Comparison of ENCODE assay signal across 23 cellular contexts in the genomic region with DNA sequence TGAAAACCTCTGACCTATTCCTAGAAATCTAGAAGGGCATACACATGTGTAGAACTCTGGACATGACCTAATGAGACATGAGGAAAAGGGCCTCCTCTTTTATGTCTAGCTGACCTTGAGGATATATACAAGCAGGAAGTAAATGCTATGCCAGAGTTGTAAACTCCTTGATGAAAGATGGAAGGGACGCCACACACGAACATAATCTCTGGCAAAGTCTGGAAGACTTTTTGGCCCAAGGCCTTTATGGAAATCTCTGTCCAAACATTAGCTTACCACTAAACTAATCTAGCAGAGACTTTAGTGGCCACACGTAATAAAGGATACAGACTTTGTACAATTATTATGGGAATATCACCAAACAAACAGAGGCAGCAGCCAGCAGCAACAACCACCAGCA.
"Had no signal": no experiment of that assay in that cellular context is flagged by ENCODE, and none has a peak within 500 bp of the region (broad histone marks: within the 10 kb centered on the region; RNA-seq: fewer than 3 reads in every experiment).

No MANE protein-coding gene starts in this region.

- DNase-seq: activated CD8-positive, alpha-beta memory T cell treated with anti-CD3 and anti-CD28 coated beads, Interleukin-2, amount 50 U/mL, for 4 hours; activated T-cell treated with anti-CD3 and anti-CD28 coated beads, Interleukin-2, amount 50 U/mL, for 24 hours; adrenal gland; central memory CD4-positive, alpha-beta T cell; dermis blood vessel endothelial cell; effector memory CD4-positive, alpha-beta T cell; gastrocnemius medialis; head of caudate nucleus; islet precursor cell; left cardiac atrium; pancreas; right cardiac atrium; stimulated activated CD4-positive, alpha-beta T cell treated with anti-CD3 and anti-CD28 coated beads, Interleukin-1b, Interleukin-23, amount 100 ng/mL, for 48 hours; substantia nigra; thyroid gland had no signal

- H3K36me3 ChIP-seq: adrenal gland, esophagus muscularis mucosa, gastrocnemius medialis, pancreas, thyroid gland had no signal

- H3K4me1 ChIP-seq: adrenal gland, esophagus muscularis mucosa, gastrocnemius medialis, pancreas had no signal

- ATAC-seq: activated T-helper 17 cell treated with anti-CD3 and anti-CD28 coated beads, Interleukin-2, amount 50 U/mL, for 72 hours; gastrocnemius medialis; left cardiac atrium; pancreas; right cardiac atrium had no signal

- H3K4me3 ChIP-seq: adrenal gland, esophagus muscularis mucosa, gastrocnemius medialis, pancreas, thyroid gland had no signal

- FAIRE-seq: astrocyte, pancreas had no signal

- H3K9me3 ChIP-seq: gastrocnemius medialis, pancreas, thyroid gland had no signal

- H3K27me3 Mint-ChIP-seq: activated naive CD8-positive, alpha-beta T cell; activated T-cell treated with anti-CD3 and anti-CD28 coated beads, Interleukin-2, amount 50 U/mL, for 24 hours; activated T-helper 17 cell treated with anti-CD3 and anti-CD28 coated beads, Interleukin-2, amount 50 U/mL, for 72 hours; memory B cell; stimulated activated naive CD8-positive, alpha-beta T cell treated with anti-CD3 and anti-CD28 coated beads, Interleukin-15, Interleukin-2, amounts not matched to agents 100 ng/mL and 50 ng/mL, for 24 hours had no signal

- H3K36me3 Mint-ChIP-seq: activated naive CD8-positive, alpha-beta T cell; memory B cell had no signal

- H3K27ac Mint-ChIP-seq: activated naive CD8-positive, alpha-beta T cell; activated T-cell treated with anti-CD3 and anti-CD28 coated beads, Interleukin-2, amount 50 U/mL, for 24 hours; activated T-helper 17 cell treated with anti-CD3 and anti-CD28 coated beads, Interleukin-2, amount 50 U/mL, for 72 hours; memory B cell; nephron; stimulated activated naive CD8-positive, alpha-beta T cell treated with anti-CD3 and anti-CD28 coated beads, Interleukin-15, Interleukin-2, amounts not matched to agents 100 ng/mL and 50 ng/mL, for 24 hours; WTC11 had no signal

- H3K4me1 Mint-ChIP-seq: activated T-helper 17 cell treated with anti-CD3 and anti-CD28 coated beads, Interleukin-2, amount 50 U/mL, for 72 hours; memory B cell; nephron; WTC11 had no signal

- H3K27me3 ChIP-seq: adrenal gland, esophagus muscularis mucosa, gastrocnemius medialis, pancreas, thyroid gland had no signal

- H3K4me3 Mint-ChIP-seq: activated naive CD8-positive, alpha-beta T cell; activated T-cell treated with anti-CD3 and anti-CD28 coated beads, Interleukin-2, amount 50 U/mL, for 24 hours; activated T-helper 17 cell treated with anti-CD3 and anti-CD28 coated beads, Interleukin-2, amount 50 U/mL, for 72 hours; memory B cell; nephron; stimulated activated naive CD8-positive, alpha-beta T cell treated with anti-CD3 and anti-CD28 coated beads, Interleukin-15, Interleukin-2, amounts not matched to agents 100 ng/mL and 50 ng/mL, for 24 hours; WTC11 had no signal

- H3K27ac ChIP-seq: adrenal gland, esophagus muscularis mucosa, gastrocnemius medialis, pancreas, thyroid gland had no signal

- H3K9me3 Mint-ChIP-seq: activated T-cell treated with anti-CD3 and anti-CD28 coated beads, Interleukin-2, amount 50 U/mL, for 24 hours had no signal
